Comparison of ENCODE assay signal across 15 cellular contexts in genomic region chr5:138631204-138631928, GRCh38. TPM values are rescaled to one million over a fixed set of nuclear protein-coding genes. Genes with fewer than 3 reads are reported as not detected.
DNase-seq lines count a peak whose midpoint lies in the region; ATAC-seq, FAIRE-seq and TF ChIP-seq lines count a peak whose summit lies in the region.
"Had no signal": no experiment of that assay in that cellular context is flagged by ENCODE, and none has a peak within 500 bp of the region (broad histone marks: within the 10 kb centered on the region; RNA-seq: fewer than 3 reads in every experiment).

No MANE protein-coding gene starts in this region.

- no peaks in the 10 kb centered on the region for H3K36me3 Mint-ChIP-seq in nephron (ENCODE audit: low read depth)

- H3K4me1 ChIP-seq in K562 (replicated peaks in 1 of 2; ENCODE audit: control insufficient read depth in 2 of 2, insufficient read depth in 2 of 2, low read length in 2 of 2), result peaks cover 0 to 4% of the 10 kb centered on the region in 2 experiments; a peak in 1 of 5 replicates
- peaks cover 9 to 17% of the 10 kb centered on the region in 2 donors for H3K4me1 ChIP-seq in thyroid gland
- H3K4me1 ChIP-seq in kidney (ENCODE audit: control insufficient read depth in 1 of 2, insufficient read depth in 1 of 2, low read depth in 1 of 2, low read length in 2 of 2), result no peaks in the 10 kb centered on the region
- no peaks in the 10 kb centered on the region for H3K4me1 ChIP-seq in left lung

- no peak overlapping the region for H3K27ac ChIP-seq in K562 (ENCODE audit: extremely low read depth, low read depth, low read length)
- no peak overlapping the region for H3K27ac ChIP-seq in thyroid gland
- no peak overlapping the region for H3K27ac ChIP-seq in kidney (ENCODE audit: low read depth in 2 of 2, low read length in 2 of 2)
- H3K27ac ChIP-seq in left lung, result no peak overlapping the region
- H3K27ac ChIP-seq: BLaER1 treated with 17β-estradiol and CSF1 and Interleukin-3, amounts not matched to agents 10 nM and 100 nM had no signal

- no peak for TF ChIP-seq RAD21 in K562 (CRISPR knock-in tag; conservative IDR thresholded peaks at IDR 0.05 in 1 of 2, IDR thresholded peaks at IDR 0.05 in 1 of 2)

- FAIRE-seq in K562 (lab: Jason Lieb, UNC), result no peak
- no peak for FAIRE-seq in kidney (lab: Jason Lieb, UNC)

- H2AFZ ChIP-seq in K562 (ENCODE audit: low read depth, low read length), result no peak overlapping the region

- H3K9me1 ChIP-seq in K562 (ENCODE audit: control insufficient read depth, insufficient read depth, low read length), result no peaks in the 10 kb centered on the region

- BruUV-seq in K562 (replicated peaks; lab: Mats Ljungman, UMichigan), result no TSS peak

- peaks cover 8% of the 10 kb centered on the region for H3K27me3 Mint-ChIP-seq in nephron (ENCODE audit: low read depth)

- H3K9ac ChIP-seq in K562 (ENCODE audit: insufficient read depth in 1 of 2, low read depth in 2 of 2, low read length in 2 of 2) (no peak overlapping the region), kidney (ENCODE audit: low read length in 2 of 2) (no peak overlapping the region)
- H3K9ac ChIP-seq: BLaER1 treated with 17β-estradiol and CSF1 and Interleukin-3, amounts not matched to agents 10 nM and 100 nM had no signal

- TF ChIP-seq POLR2A in K562 (conservative IDR thresholded peaks at IDR 0.05) (no peak), thyroid gland (IDR thresholded peaks at IDR 0.05) (no peak)

- TF ChIP-seq EP300 in K562 (IDR thresholded peaks at IDR 0.05; ENCODE audit: low read length), result no peak

- 18% methylated on average over 4 of the region's 4 CpGs for WGBS in K562 (ENCODE audit: insufficient coverage, low coverage, missing lambda C conversion rate)
- WGBS in thyroid gland, 2 donors, result 80 to 83% methylated on average over 4 of the region's 4 CpGs

- H4K20me1 ChIP-seq in K562 (replicated peaks; ENCODE audit: control insufficient read depth, insufficient read depth, low read length), result no peaks in the 10 kb centered on the region
- H4K20me1 ChIP-seq: BLaER1 treated with 17β-estradiol and CSF1 and Interleukin-3, amounts not matched to agents 10 nM and 100 nM had no signal

- intact Hi-C loops in Right ventricle myocardium superior (cut with DNase I), result no loop called here
- intact Hi-C loops in left cardiac atrium (cut with DNase I), result no loop called here
- intact Hi-C loops in K562 (cut with micrococcal nuclease), result loop anchor here (10.0 kb wide), 1 partner anchor 177 kb away; no protein-coding TSS in a partner anchor
- intact Hi-C loops in thyroid gland (cut with DNase I), result no loop called here
- intact Hi-C loops in kidney (cut with DNase I), result no loop called here
- intact Hi-C loops in left lung (cut with DNase I), result no loop called here

- DNase-seq in Right ventricle myocardium superior (no peak), left cardiac atrium (no peak), K562 (ENCODE audit: extremely low read depth in 1 of 4, low spot score in 3 of 4) (no peak), thyroid gland (peak; percentile 37 to 43), kidney (no peak), DMS53 (lab: John Stamatoyannopoulos, UW) (no peak), left lung (no peak)
- DNase-seq: DMS153, H7, MG63, NCI-H1092 treated with DMSO at 0.1 percent for 48 hours, NCI-H187, NCI-H82 had no signal

- POLR2A ChIA-PET in K562 (lab: Yijun Ruan, JAX), result interaction anchor here (0.6 to 0.7 kb wide), 2 partner anchors 11 to 60 kb away, joined by 3 to 4 read pairs; no protein-coding TSS in a partner anchor

- H3K4me3 Mint-ChIP-seq in nephron, result no peak overlapping the region

- peaks cover 0 to 10% of the 10 kb centered on the region in 2 experiments; a peak in 1 of 5 replicates for H3K27me3 ChIP-seq in K562 (ENCODE audit: control insufficient read depth in 2 of 2, insufficient read depth in 2 of 2, low read length in 2 of 2)
- H3K27me3 ChIP-seq in thyroid gland, result no peaks in the 10 kb centered on the region
- H3K27me3 ChIP-seq in left lung, result no peaks in the 10 kb centered on the region
- H3K27me3 ChIP-seq: BLaER1 treated with 17β-estradiol and CSF1 and Interleukin-3, amounts not matched to agents 10 nM and 100 nM; MG63 had no signal

- CTCF ChIA-PET in K562 (lab: Yijun Ruan, JAX; ENCODE audit: low intra/inter-chr PET ratio), result no interaction called here

- H3K9me3 ChIP-seq in K562 (replicated peaks; ENCODE audit: control insufficient read depth, insufficient read depth, low read depth, low read length) (no peaks in the 10 kb centered on the region), thyroid gland (no peaks in the 10 kb centered on the region), kidney (ENCODE audit: control insufficient read depth in 1 of 2, low read length in 2 of 2) (no peaks in the 10 kb centered on the region), left lung (no peaks in the 10 kb centered on the region)
- H3K9me3 ChIP-seq: BLaER1 treated with 17β-estradiol and CSF1 and Interleukin-3, amounts not matched to agents 10 nM and 100 nM; MG63 had no signal

- H3K27ac Mint-ChIP-seq in nephron, result peak overlapping the region; percentile 9 to 72 (median 17)

- no peaks in the 10 kb centered on the region for H3K9me3 Mint-ChIP-seq in nephron

- no peaks in the 10 kb centered on the region for H3K36me3 ChIP-seq in K562 (ENCODE audit: control insufficient read depth, insufficient read depth, low read length)
- H3K36me3 ChIP-seq in thyroid gland, result no peaks in the 10 kb centered on the region
- no peaks in the 10 kb centered on the region for H3K36me3 ChIP-seq in kidney (ENCODE audit: control insufficient read depth in 1 of 2, insufficient read depth in 2 of 2, low read length in 2 of 2)
- H3K36me3 ChIP-seq in left lung, result no peaks in the 10 kb centered on the region
- H3K36me3 ChIP-seq: BLaER1 treated with 17β-estradiol and CSF1 and Interleukin-3, amounts not matched to agents 10 nM and 100 nM; MG63 had no signal

- in situ Hi-C loops in K562 (cut with MboI), result no loop called here

- H3K4me2 ChIP-seq in K562 (ENCODE audit: insufficient read depth, low read length), result no peak overlapping the region
- H3K4me2 ChIP-seq: BLaER1 treated with 17β-estradiol and CSF1 and Interleukin-3, amounts not matched to agents 10 nM and 100 nM had no signal

- no peaks in the 10 kb centered on the region for H3K79me2 ChIP-seq in K562 (ENCODE audit: control insufficient read depth, insufficient read depth, low read length)

- TF ChIP-seq CTCF in K562 (IDR thresholded peaks at IDR 0.05 in 2 of 3, conservative IDR thresholded peaks at IDR 0.05 in 1 of 3; ENCODE audit: insufficient read depth in 2 of 3, low read depth in 1 of 3, low read length in 3 of 3) (no peak), nephron (IDR thresholded peaks at IDR 0.05; ENCODE audit: unreplicated experiment in 3 of 3) (no peak), thyroid gland (IDR thresholded peaks at IDR 0.05) (no peak), kidney (IDR thresholded peaks at IDR 0.05; ENCODE audit: borderline replicate concordance, extremely low read depth, insufficient read depth) (no peak), left lung (IDR thresholded peaks at IDR 0.05) (no peak)

- H3K4me3 ChIP-seq in K562, result no peak overlapping the region
- no peak overlapping the region for H3K4me3 ChIP-seq in thyroid gland (replicated peaks in 1 of 3)
- no peak overlapping the region for H3K4me3 ChIP-seq in kidney (ENCODE audit: low read length in 2 of 2)
- no peak overlapping the region for H3K4me3 ChIP-seq in left lung
- H3K4me3 ChIP-seq: BLaER1 treated with 17β-estradiol and CSF1 and Interleukin-3, amounts not matched to agents 10 nM and 100 nM; MG63 had no signal

- H3K4me1 Mint-ChIP-seq in nephron, result peaks cover 42% of the 10 kb centered on the region

- ATAC-seq in Right ventricle myocardium superior (ENCODE audit: poor library complexity) (peak; percentile 47), left cardiac atrium (no peak), K562 (no peak), left lung (no peak)

TF ChIP-seq in K562, 482 proteins besides CTCF, POLR2A, EP300 and RAD21 (continues in another document):
- TF ChIP-seq PREB (CRISPR knock-in tag; IDR thresholded peaks at IDR 0.05) (no peak), L3MBTL2 (IDR thresholded peaks at IDR 0.05) (no peak), POLR3A (IDR thresholded peaks at IDR 0.05; ENCODE audit: borderline replicate concordance, extremely low read depth, insufficient read depth, insufficient read length) (no peak), ZNF263 (CRISPR knock-in tag; IDR thresholded peaks at IDR 0.05; ENCODE audit: borderline replicate concordance) (no peak), ARID1B (IDR thresholded peaks at IDR 0.05) (no peak), ZNF197 (CRISPR knock-in tag; IDR thresholded peaks at IDR 0.05; ENCODE audit: low read depth) (no peak)

RNA-seq across cellular contexts. Expression of gene HSPA9, which starts 56.2 kb away (rescaled TPM):
- total RNA-seq in Right ventricle myocardium superior, result 290 TPM
- total RNA-seq in left cardiac atrium, result 100 to 1,000 TPM; 208 to 261 TPM
- 389 and 542 TPM in 2 replicates for total RNA-seq in K562 (2011; cell fraction: chromatin; rRNA removed; ENCODE audit: low replicate concordance)
- 228 and 277 TPM in 2 replicates for total RNA-seq in K562 (2011; cell fraction: nucleolus; rRNA removed)
- total RNA-seq in K562 (2011; cell fraction: nucleoplasm; rRNA removed), result 287 and 329 TPM in 2 replicates
- total RNA-seq in K562 (2014; rRNA removed), result 482 and 583 TPM in 2 replicates
- total RNA-seq in K562 (2014; rRNA removed; fragmentation: Illumina TruSeq; extraction: Trizol), result 548 and 597 TPM in 2 replicates
- 522 and 545 TPM in 2 replicates for total RNA-seq in K562 (2015; rRNA removed; fragmentation: Illumina TruSeq; extraction: Trizol)
- total RNA-seq in K562 (2021), result 481 and 498 TPM in 2 replicates
- 296 and 361 TPM in 2 replicates for polyA plus RNA-seq in K562 (2011; rRNA removed)
- 229 and 239 TPM in 2 replicates for polyA plus RNA-seq in K562 (2011; cell fraction: cytosol; rRNA removed)
- 225 and 240 TPM in 2 replicates for polyA plus RNA-seq in K562 (2011; cell fraction: nucleus; rRNA removed)
- 333 and 576 TPM in 2 replicates for polyA plus RNA-seq in K562 (2012)
- 474 and 552 TPM in 2 replicates for polyA plus RNA-seq in K562 (2014; fragmentation: Illumina TruSeq; extraction: Trizol)
- 100 to 1,000 TPM; 195 to 294 TPM for polyA plus RNA-seq in K562 (2014; fragmentation: Nextera tagmentation; extraction: Ambion mirVana)
- polyA plus RNA-seq in K562 (2014; rRNA removed), result 514 and 537 TPM in 2 replicates
- 500 and 528 TPM in 2 replicates for polyA minus RNA-seq in K562 (2011; rRNA and poly(A)+ RNA removed)
- polyA minus RNA-seq in K562 (2011; cell fraction: cytosol; rRNA and poly(A)+ RNA removed), result 329 and 345 TPM in 2 replicates
- 149 and 198 TPM in 2 replicates for polyA minus RNA-seq in K562 (2011; cell fraction: nucleus; rRNA and poly(A)+ RNA removed)
- 100 to 1,000 TPM; 253 to 556 (median 406) TPM for total RNA-seq in thyroid gland
- 192 TPM for total RNA-seq in kidney
- 331 TPM for polyA plus RNA-seq in kidney (ENCODE audit: insufficient read depth, low read depth, low replicate concordance)
- total RNA-seq in left lung, result 100 to 1,000 TPM; 128 to 205 TPM

Comparison
In these comparisons a context has a peak if more than half of its experiments do, and no peak if none do; other contexts are left out.
1. DNase-seq: peak in thyroid gland (2 of 2); none in Right ventricle myocardium superior (single experiment), left cardiac atrium (single experiment), K562 (0 of 4), kidney (single experiment), DMS53 (single experiment) and left lung (0 of 2).